8 cellular contexts compared by ENCODE assay signal in genomic region chr3:107271787-107272387, GRCh38.
DNase-seq lines count a peak whose midpoint lies in the region; ATAC-seq and TF ChIP-seq lines count a peak whose summit lies in the region.

No MANE protein-coding gene starts in this region.

- no peak overlapping the region for H3K27ac ChIP-seq in vagina

- intact Hi-C loops in vagina (cut with DNase I), result no loop called here

- H3K4me3 ChIP-seq in AG09309 (ENCODE audit: control insufficient read depth, low read depth, low read length) (no peak overlapping the region), cardiac fibroblast (replicated peaks in 1 of 2; ENCODE audit: low read depth in 2 of 2, low read length in 2 of 2) (no peak overlapping the region), vagina (no peak overlapping the region)

- ATAC-seq in GM18508 (IDR thresholded peaks at IDR 0.05; ENCODE audit: insufficient read depth, unreplicated experiment), result peak; percentile 66
- peak; percentile 61 for ATAC-seq in HG03439 (IDR thresholded peaks at IDR 0.05; ENCODE audit: unreplicated experiment)
- ATAC-seq in left lobe of liver, result peak; percentile 87
- ATAC-seq in HG03571 (IDR thresholded peaks at IDR 0.05; ENCODE audit: unreplicated experiment), result no peak

- DNase-seq in AG09309 (ENCODE audit: low read depth), result peak; percentile 14
- DNase-seq in NCI-H526 (lab: John Stamatoyannopoulos, UW), result peak; percentile 8 to 60
- peak; percentile 58 to 68 for DNase-seq in cardiac fibroblast (ENCODE audit: low read depth in 2 of 2)
- DNase-seq in left lobe of liver (ENCODE audit: low spot score), result no peak
- DNase-seq in vagina (ENCODE audit: extremely low spot score in 2 of 2), result no peak

- H3K36me3 ChIP-seq in vagina, result no peaks in the 10 kb centered on the region

- H3K27me3 ChIP-seq in vagina, result no peaks in the 10 kb centered on the region

- H3K4me1 ChIP-seq in vagina, result no peaks in the 10 kb centered on the region

- H3K9me3 ChIP-seq in vagina, result no peaks in the 10 kb centered on the region

- TF ChIP-seq CTCF in AG09309 (IDR thresholded peaks at IDR 0.05; ENCODE audit: control insufficient read depth, insufficient read depth, low read depth, low read length, missing control alignments) (peak; percentile 52), cardiac fibroblast (IDR thresholded peaks at IDR 0.05; ENCODE audit: low read depth, low read length) (peak; percentile 53), vagina (IDR thresholded peaks at IDR 0.05) (peak in 2 of 3 experiments; percentile 32 to 53)

- TF ChIP-seq POLR2A in vagina (IDR thresholded peaks at IDR 0.05), result no peak

Comparison
In these comparisons a context has a peak if more than half of its experiments do, and no peak if none do; other contexts are left out.
1. DNase-seq: peak in AG09309 (single experiment), NCI-H526 (2 of 2) and cardiac fibroblast (2 of 2); none in left lobe of liver (single experiment) and vagina (0 of 2).
2. Peak in every context shown above with its lines, with median percentiles within 50 percentile points of each other: CTCF ChIP-seq.